Comparison of ENCODE assay signal across 30 cellular contexts in genomic region chr12:90481748-90482147, GRCh38.
"Had no signal": no experiment of that assay in that cellular context is flagged by ENCODE, and none has a peak within 500 bp of the region (broad histone marks: within the 10 kb centered on the region; RNA-seq: fewer than 3 reads in every experiment).

No MANE protein-coding gene starts in this region.

- H3K27ac ChIP-seq: ascending aorta, breast epithelium, cardiac muscle cell, colonic mucosa, gastrocnemius medialis, heart left ventricle had no signal

- DNase-seq: activated CD4-positive, alpha-beta memory T cell treated with anti-CD3 and anti-CD28 coated beads for 36 hours; activated CD4-positive, alpha-beta T cell treated with anti-CD3 and anti-CD28 coated beads for 36 hours; activated CD4-positive, alpha-beta T cell treated with anti-CD3 and anti-CD28 coated beads, Interleukin-2, amount 10 ng/mL, durations not matched to agents 24 days and 14 days; activated CD4-positive, CD25-positive, alpha-beta regulatory T cell; activated CD4-positive, CD25-positive, alpha-beta regulatory T cell treated with anti-CD3 and anti-CD28 coated beads, Interleukin-2, amount 50 U/mL, for 72 hours; activated CD8-positive, alpha-beta memory T cell treated with anti-CD3 and anti-CD28 coated beads, Interleukin-2, amount 50 U/mL, for 48 hours; activated CD8-positive, alpha-beta T cell treated with anti-CD3 and anti-CD28 coated beads, Interleukin-2, amount 10 ng/mL, durations not matched to agents 7 days and 5 days; activated gamma-delta T cell; activated naive CD4-positive, alpha-beta T cell; activated naive CD4-positive, alpha-beta T cell treated with anti-CD3 and anti-CD28 coated beads, Interleukin-2, amount 10 ng/mL, durations not matched to agents 7 days and 5 days; activated naive CD8-positive, alpha-beta T cell treated with anti-CD3 and anti-CD28 coated beads, Interleukin-2, amount 10 ng/mL, durations not matched to agents 7 days and 5 days; activated T-cell treated with anti-CD3 and anti-CD28 coated beads for 4 hours; activated T-cell treated with anti-CD3 and anti-CD28 coated beads, Interleukin-2, amount 50 U/mL, for 24 hours; activated T-cell treated with anti-CD3 and anti-CD28 coated beads, Interleukin-2, amount 50 U/mL, for 72 hours; central memory CD4-positive, alpha-beta T cell; cerebellar nuclear complex; colonic mucosa; effector CD8-positive, alpha-beta T cell; foreskin fibroblast; gastrocnemius medialis; glutamatergic neuron; heart left ventricle; T-helper 1 cell; T-helper 17 cell; T1000 had no signal

- H3K4me3 ChIP-seq: ascending aorta, breast epithelium, cardiac muscle cell, colonic mucosa, gastrocnemius medialis, heart left ventricle had no signal

- H3K9me3 ChIP-seq: ascending aorta, breast epithelium, colonic mucosa, gastrocnemius medialis, heart left ventricle had no signal

- H3K4me1 ChIP-seq: ascending aorta, breast epithelium, colonic mucosa, gastrocnemius medialis, heart left ventricle had no signal

- H3K36me3 ChIP-seq: ascending aorta, breast epithelium, cardiac muscle cell, colonic mucosa, gastrocnemius medialis, heart left ventricle had no signal

- H3K27me3 ChIP-seq: ascending aorta, breast epithelium, cardiac muscle cell, colonic mucosa, gastrocnemius medialis, heart left ventricle had no signal

- ATAC-seq: activated CD4-positive, alpha-beta T cell treated with anti-CD3 and anti-CD28 coated beads for 36 hours; activated CD8-positive, alpha-beta T cell treated with anti-CD3 and anti-CD28 coated beads, Interleukin-2, amount 10 ng/mL, durations not matched to agents 7 days and 5 days; activated naive CD4-positive, alpha-beta T cell treated with anti-CD3 and anti-CD28 coated beads, Interleukin-2, amount 50 U/mL, for 72 hours; activated T-cell treated with anti-CD3 and anti-CD28 coated beads, Interleukin-2, amount 50 U/mL, for 72 hours; esophagus mucosa; gastrocnemius medialis; heart left ventricle; T-helper 17 cell had no signal
